Comparison of ENCODE assay signal across 8 cellular contexts in the genomic region with DNA sequence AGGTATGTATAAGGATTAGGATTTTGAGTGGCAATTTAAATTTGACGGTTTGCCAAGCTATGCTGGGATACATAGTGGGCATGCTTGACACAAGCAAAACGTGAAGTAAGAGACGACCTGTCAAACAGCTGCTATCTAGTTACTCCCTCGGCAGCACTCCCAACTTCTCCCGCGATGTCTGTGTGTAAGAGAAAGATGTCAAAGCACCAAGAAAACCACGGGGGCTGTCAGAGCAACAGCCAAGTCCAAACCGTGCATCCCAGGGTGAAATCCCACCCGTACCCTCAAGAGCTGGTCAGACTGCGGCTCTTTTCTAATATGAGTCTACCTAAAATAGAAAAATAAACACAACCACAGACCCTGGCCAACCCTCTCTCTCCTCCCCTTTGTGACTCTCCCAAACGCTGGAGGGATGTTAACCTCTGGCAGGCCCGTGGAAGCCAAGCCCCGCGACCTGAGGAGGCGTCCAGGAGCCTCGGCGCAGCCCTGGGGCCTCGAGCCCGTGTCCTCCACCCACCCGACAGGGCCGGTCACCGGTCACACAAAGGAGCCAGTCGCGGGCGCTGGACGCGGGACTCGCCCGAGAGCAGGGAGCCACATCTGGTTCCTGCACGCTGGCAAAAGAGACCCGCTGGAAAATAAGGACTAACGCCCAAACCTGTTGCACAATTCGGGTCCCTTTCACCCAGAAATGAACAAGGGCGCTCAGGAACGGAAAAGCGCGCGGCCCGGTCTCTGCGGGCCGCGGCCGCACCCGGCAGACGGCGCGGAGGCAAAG. TPM values are rescaled to one million over a fixed set of nuclear protein-coding genes. Genes with fewer than 3 reads are reported as not detected.
A peak's percentile ranks its signal among the peaks of the same experiment; 100 is the strongest.
DNase-seq lines count a peak whose midpoint lies in the region; ATAC-seq and TF ChIP-seq lines count a peak whose summit lies in the region.

No MANE protein-coding gene starts in this region.

- peak overlapping the region; percentile 23 to 54 (median 41) for H3K27ac Mint-ChIP-seq in IgD-negative memory B cell
- peak overlapping the region; percentile 53 for H3K27ac Mint-ChIP-seq in T-helper 17 cell

- peak overlapping the region; percentile 74 to 84 for H3K9ac ChIP-seq in colonic mucosa (ENCODE audit: low read depth in 2 of 2, low read length in 2 of 2)

- no peaks in the 10 kb centered on the region for H3K36me3 ChIP-seq in colonic mucosa

- TF ChIP-seq CTCF in colonic mucosa (IDR thresholded peaks at IDR 0.05) = no peak

- no peaks in the 10 kb centered on the region for H3K27me3 ChIP-seq in colonic mucosa

- peak overlapping the region; percentile 45 for H3K27ac ChIP-seq in colonic mucosa

- no peaks in the 10 kb centered on the region for H3K9me3 Mint-ChIP-seq in IgD-negative memory B cell

- H3K27me3 Mint-ChIP-seq in IgD-negative memory B cell = no peaks in the 10 kb centered on the region
- H3K27me3 Mint-ChIP-seq in T-helper 17 cell = peaks cover 52% of the 10 kb centered on the region

- H3K9me3 ChIP-seq in T-helper 17 cell (ENCODE audit: control insufficient read depth, low read length, poor library complexity, severe bottlenecking) (no peaks in the 10 kb centered on the region), colonic mucosa (no peaks in the 10 kb centered on the region)

- DNase-seq in GM04504 (ENCODE audit: low read depth) (peak; percentile 24), T-helper 17 cell (no peak), colonic mucosa (peak; percentile 60), kidney tubule cell (ENCODE audit: low spot score) (peak; percentile 55), LoVo (ENCODE audit: low spot score) (no peak)
- peak; percentile 5 for DNase-seq in stimulated activated CD4-positive, alpha-beta T cell treated with anti-CD3 and anti-CD28 coated beads, Interleukin-15, amount 100 ng/mL, for 24 hours

- H3K36me3 Mint-ChIP-seq in IgD-negative memory B cell = peaks cover 1% of the 10 kb centered on the region
- no peaks in the 10 kb centered on the region for H3K36me3 Mint-ChIP-seq in T-helper 17 cell (ENCODE audit: low read depth)

- H3K4me1 Mint-ChIP-seq in IgD-negative memory B cell = peaks cover 22 to 29% (median 26%) of the 10 kb centered on the region in 3 donors
- peaks cover 6% of the 10 kb centered on the region for H3K4me1 Mint-ChIP-seq in T-helper 17 cell

- H3K4me3 ChIP-seq in colonic mucosa = peak overlapping the region; percentile 48

- H3K4me3 Mint-ChIP-seq in IgD-negative memory B cell = peak overlapping the region; percentile 86 to 97 (median 93)
- peak overlapping the region; percentile 87 for H3K4me3 Mint-ChIP-seq in T-helper 17 cell

- H3K4me1 ChIP-seq in colonic mucosa = no peaks in the 10 kb centered on the region

- intact Hi-C loops in colonic mucosa (cut with DNase I) = no loop called here

- peak; percentile 29 for ATAC-seq in GM21717 (IDR thresholded peaks at IDR 0.05; ENCODE audit: unreplicated experiment)
- ATAC-seq in T-helper 17 cell = peak; percentile 20

RNA-seq across cellular contexts. Expression of gene SESTD1, which starts 1.0 kb away (rescaled TPM):
- 23.6 TPM for polyA plus RNA-seq in IgD-negative memory B cell
- total RNA-seq in T-helper 17 cell (10 to 100 TPM; 16.1 to 16.3 TPM), colonic mucosa (10 to 100 TPM; 25.5 to 41.3 TPM)

Comparison
In these comparisons a context has a peak if more than half of its experiments do, and no peak if none do; other contexts are left out.
1. DNase-seq: peak in GM04504 (single experiment), colonic mucosa (single experiment), kidney tubule cell (single experiment) and stimulated activated CD4-positive, alpha-beta T cell treated with anti-CD3 and anti-CD28 coated beads, Interleukin-15, amount 100 ng/mL, for 24 hours (single experiment); none in T-helper 17 cell (0 of 3) and LoVo (single experiment).